28 cellular contexts compared by ENCODE assay signal in genomic region chr5:23823521-23823920, GRCh38.
DNase-seq lines count a peak whose midpoint lies in the region; ATAC-seq, FAIRE-seq and TF ChIP-seq lines count a peak whose summit lies in the region.
"Had no signal": no experiment of that assay in that cellular context is flagged by ENCODE, and none has a peak within 500 bp of the region (broad histone marks: within the 10 kb centered on the region; RNA-seq: fewer than 3 reads in every experiment).

No MANE protein-coding gene starts in this region.

- H4K20me1 ChIP-seq in HepG2 (ENCODE audit: insufficient read depth, low read length) (no peaks in the 10 kb centered on the region), H1 (replicated peaks in 1 of 2; ENCODE audit: control insufficient read depth in 1 of 2, insufficient read depth in 2 of 2, low read length in 2 of 2) (no peaks in the 10 kb centered on the region)
- H4K20me1 ChIP-seq: BLaER1 had no signal

- POLR2A ChIA-PET in HepG2 (lab: Yijun Ruan, JAX): no interaction called here
- POLR2A ChIA-PET in H1 (lab: Charles Lee; ENCODE audit: partially characterized antibody): no interaction called here

- BruUV-seq in HepG2 (replicated peaks; lab: Mats Ljungman, UMichigan): no TSS peak

- intact Hi-C loops in HepG2 (cut with micrococcal nuclease; ENCODE audit: unreplicated experiment) (no loop called here), right lobe of liver (cut with DNase I) (no loop called here), vagina (cut with DNase I) (loop anchor here (5.0 kb wide), 1 partner anchor 1701 kb away; no protein-coding TSS in a partner anchor)

- no peak overlapping the region for H3K23ac ChIP-seq in H1 (ENCODE audit: insufficient read length)

- H2BK5ac ChIP-seq in H1 (ENCODE audit: low read depth, low read length): no peak overlapping the region

- no peak overlapping the region for H3K9ac ChIP-seq in HepG2 (ENCODE audit: insufficient read depth, low read depth, low read length)
- no peak overlapping the region for H3K9ac ChIP-seq in H1 (replicated peaks in 1 of 4; ENCODE audit: extremely low read depth in 1 of 4, low read depth in 3 of 4, low read length in 3 of 4)
- H3K9ac ChIP-seq: BLaER1 had no signal

- no peak overlapping the region for H3K4ac ChIP-seq in H1 (replicated peaks; ENCODE audit: insufficient read length, low read depth, low read length)

- no peaks in the 10 kb centered on the region for H3K36me3 ChIP-seq in HepG2 (replicated peaks in 1 of 2; ENCODE audit: control insufficient read depth in 1 of 2, insufficient read depth in 2 of 2, low read length in 2 of 2)
- H3K36me3 ChIP-seq in right lobe of liver: no peaks in the 10 kb centered on the region
- no peaks in the 10 kb centered on the region for H3K36me3 ChIP-seq in H1 (ENCODE audit: control insufficient read depth in 2 of 4, insufficient read depth in 4 of 4, low read length in 3 of 4)
- H3K36me3 ChIP-seq in vagina: no peaks in the 10 kb centered on the region
- H3K36me3 ChIP-seq: BE2C, BLaER1 had no signal

- no peak for TF ChIP-seq EP300 in HepG2 (IDR thresholded peaks at IDR 0.05; ENCODE audit: low read depth in 2 of 2, low read length in 2 of 2)
- no peak for TF ChIP-seq EP300 in HepG2 (CRISPR knock-in tag; IDR thresholded peaks at IDR 0.05; ENCODE audit: borderline replicate concordance)
- TF ChIP-seq EP300 in H1 (IDR thresholded peaks at IDR 0.05; ENCODE audit: borderline replicate concordance in 1 of 2, low read depth in 2 of 2, low read length in 2 of 2): no peak

- H3K4me2 ChIP-seq in HepG2 (ENCODE audit: low read depth, low read length) (no peak overlapping the region), H1 (ENCODE audit: insufficient read depth in 1 of 2, low read depth in 2 of 2, low read length in 2 of 2) (no peak overlapping the region)
- H3K4me2 ChIP-seq: BLaER1 had no signal

- no peaks in the 10 kb centered on the region; a peak in 1 of 5 replicates for H3K27me3 ChIP-seq in HepG2 (ENCODE audit: control insufficient read depth in 1 of 2, insufficient read depth in 2 of 2, low read length in 2 of 2)
- H3K27me3 ChIP-seq in right lobe of liver: no peaks in the 10 kb centered on the region
- no peaks in the 10 kb centered on the region for H3K27me3 ChIP-seq in H1 (replicated peaks in 1 of 4; ENCODE audit: control insufficient read depth in 3 of 4, extremely low read depth in 1 of 4, insufficient read depth in 3 of 4, low read length in 3 of 4)
- H3K27me3 ChIP-seq in vagina: no peaks in the 10 kb centered on the region
- H3K27me3 ChIP-seq: BE2C, BLaER1 had no signal

- H3K4me3 ChIP-seq in HepG2 (replicated peaks in 1 of 3; ENCODE audit: insufficient read depth in 1 of 3, low read depth in 2 of 3, low read length in 3 of 3): no peak overlapping the region
- H3K4me3 ChIP-seq in right lobe of liver: no peak overlapping the region
- no peak overlapping the region for H3K4me3 ChIP-seq in H1 (ENCODE audit: extremely low read depth in 1 of 4, insufficient read depth in 2 of 4, low read depth in 3 of 4, low read length in 4 of 4)
- H3K4me3 ChIP-seq in vagina: no peak overlapping the region
- H3K4me3 ChIP-seq: BLaER1, GM12878 had no signal

- H3K27ac ChIP-seq in HepG2 (ENCODE audit: extremely low read length, insufficient read depth, low read length): no peak overlapping the region
- H3K27ac ChIP-seq in right lobe of liver: no peak overlapping the region
- no peak overlapping the region for H3K27ac ChIP-seq in H1 (ENCODE audit: low read depth, low read length)
- no peak overlapping the region for H3K27ac ChIP-seq in vagina
- H3K27ac ChIP-seq: BLaER1 had no signal

- H3K18ac ChIP-seq in H1 (ENCODE audit: extremely low read depth, low read length): no peak overlapping the region

- ATAC-seq in HepG2 (no peak), right lobe of liver (no peak)
- ATAC-seq: GM12878 had no signal

- H3K56ac ChIP-seq in H1 (replicated peaks; ENCODE audit: insufficient read length, low read depth, low read length): no peak overlapping the region

- no peak overlapping the region for H4K5ac ChIP-seq in H1 (ENCODE audit: insufficient read length, low read depth, low read length)

- no peak for DNase-seq in HepG2 (ENCODE audit: low spot score)
- no peak for DNase-seq in right lobe of liver
- peak; percentile 91 to 98 for DNase-seq in NCI-H524 (lab: John Stamatoyannopoulos, UW)
- DNase-seq in NCI-H69 (lab: John Stamatoyannopoulos, UW): peak; percentile 9
- DNase-seq in H1 (ENCODE audit: low read depth in 1 of 2, low spot score in 2 of 2): no peak
- DNase-seq in SKM-1 (lab: John Stamatoyannopoulos, UW; ENCODE audit: unreplicated experiment): no peak
- no peak for DNase-seq in vagina (ENCODE audit: extremely low spot score in 2 of 2)
- DNase-seq in T1000 (lab: John Stamatoyannopoulos, UW): no peak
- DNase-seq: 8988T; ACHN; BE2C; C1 segment of cervical spinal cord; CD4-positive, alpha-beta memory T cell; CD4-positive, CD25-positive, alpha-beta regulatory T cell; CD8-positive, alpha-beta memory T cell; COR-L47; DMS 273 treated with DMSO at 0.1 percent for 48 hours; DMS153; DMS53; DMS79; DND-41; EL; GDM1 had no signal

- no peak overlapping the region for H2AK5ac ChIP-seq in H1 (ENCODE audit: low read depth, low read length)

- in situ Hi-C loops in HepG2 (cut with HindIII; ENCODE audit: extremely low pct_ligation_motif_present, low pct_unique_long_range_greater_than_20kb): no loop called here

- 10% methylated on average over 7 of the region's 8 CpGs for WGBS in HepG2 (ENCODE audit: low lambda C conversion rate)
- 65% methylated on average over 7 of the region's 8 CpGs for WGBS in right lobe of liver (ENCODE audit: insufficient coverage, low coverage, low lambda C conversion rate, missing lambda C conversion rate)
- WGBS in H1 (ENCODE audit: extremely low coverage in 1 of 2, insufficient coverage in 1 of 2, insufficient read length in 1 of 2, insufficient replicate concordance in 2 of 2, low coverage in 1 of 2, low lambda C conversion rate in 2 of 2, missing lambda C conversion rate in 1 of 2), 2 experiments: 90% methylated on average over 8 of the region's 8 CpGs; no CpG with 5 or more reads in 1 of the 2 experiments

- H4K8ac ChIP-seq in H1 (ENCODE audit: extremely low read depth, insufficient read depth, low read length): no peak overlapping the region

- H3K14ac ChIP-seq in H1 (ENCODE audit: insufficient read length): no peak overlapping the region

- TF ChIP-seq RAD21 in HepG2 (CRISPR knock-in tag; IDR thresholded peaks at IDR 0.05) (no peak), H1 (IDR thresholded peaks at IDR 0.05 in 1 of 2, conservative IDR thresholded peaks at IDR 0.05 in 1 of 2; ENCODE audit: low read depth in 2 of 2, low read length in 2 of 2) (no peak)

- no peak for FAIRE-seq in HepG2 (lab: Jason Lieb, UNC)
- no peak for FAIRE-seq in H1 (lab: Jason Lieb, UNC)
- FAIRE-seq: A204.1, GM12878, GM12892, GM18507 had no signal

- no peaks in the 10 kb centered on the region for H3K4me1 ChIP-seq in HepG2 (ENCODE audit: insufficient read depth, low read length)
- no peaks in the 10 kb centered on the region for H3K4me1 ChIP-seq in right lobe of liver
- no peaks in the 10 kb centered on the region for H3K4me1 ChIP-seq in H1 (replicated peaks in 1 of 4; ENCODE audit: control insufficient read depth in 3 of 4, insufficient read depth in 4 of 4, low read length in 3 of 4)
- no peaks in the 10 kb centered on the region for H3K4me1 ChIP-seq in vagina
- H3K4me1 ChIP-seq: BE2C had no signal

- H4K91ac ChIP-seq in H1 (replicated peaks; ENCODE audit: insufficient read length, low read length): no peak overlapping the region

- H2BK15ac ChIP-seq in H1 (ENCODE audit: low read length): no peak overlapping the region

- TF ChIP-seq CTCF in HepG2 (CRISPR knock-in tag; IDR thresholded peaks at IDR 0.05) (no peak), right lobe of liver (IDR thresholded peaks at IDR 0.05) (no peak), H1 (IDR thresholded peaks at IDR 0.05; ENCODE audit: control extremely low read depth in 1 of 3, insufficient read depth in 1 of 3, low read depth in 1 of 3, low read length in 3 of 3) (no peak), vagina (IDR thresholded peaks at IDR 0.05) (no peak)

- H2BK12ac ChIP-seq in H1 (ENCODE audit: low read depth, low read length): no peak overlapping the region

- no peaks in the 10 kb centered on the region for H3K23me2 ChIP-seq in H1 (ENCODE audit: low read depth, low read length)

- H2BK120ac ChIP-seq in H1 (replicated peaks; ENCODE audit: low read depth, low read length): no peak overlapping the region

- CTCF ChIA-PET in HepG2 (lab: Yijun Ruan, JAX; ENCODE audit: low intra/inter-chr PET ratio, low total read pairs) (no interaction called here), H1 (lab: Charles Lee; ENCODE audit: partially characterized antibody) (interaction anchor here (0.7 to 1.5 kb wide), 3 partner anchors 11 to 153 kb away, joined by 3 to 5 read pairs (median 3); no protein-coding TSS in a partner anchor)

- H3K9me3 ChIP-seq in HepG2 (ENCODE audit: low read length) (0 out of 2 replicates have a peak, but pooled peaks cover 4% of the 10 kb centered on the region), right lobe of liver (no peaks in the 10 kb centered on the region), H1 (ENCODE audit: insufficient read depth in 2 of 2, low read depth in 1 of 2, low read length in 1 of 2) (no peaks in the 10 kb centered on the region), vagina (no peaks in the 10 kb centered on the region)
- H3K9me3 ChIP-seq: BE2C, BLaER1 had no signal

- H2AFZ ChIP-seq in HepG2 (ENCODE audit: low read length) (no peak overlapping the region), H1 (ENCODE audit: low read length) (peak overlapping the region; percentile 20; the same call in 1 of the 2 replicates)

- TF ChIP-seq POLR2A in HepG2 (IDR thresholded peaks at IDR 0.05; ENCODE audit: insufficient read depth in 1 of 2, low read depth in 2 of 2, low read length in 2 of 2) (no peak), right lobe of liver (IDR thresholded peaks at IDR 0.05) (no peak), H1 (IDR thresholded peaks at IDR 0.05; ENCODE audit: control extremely low read depth in 1 of 2, low read depth in 2 of 2, low read length in 2 of 2) (no peak), vagina (IDR thresholded peaks at IDR 0.05) (no peak)

- H3K79me2 ChIP-seq in HepG2 (ENCODE audit: insufficient read depth, low read length): no peaks in the 10 kb centered on the region
- H3K79me2 ChIP-seq in H1 (ENCODE audit: control insufficient read depth in 1 of 2, insufficient read depth in 2 of 2, low read length in 2 of 2): no peaks in the 10 kb centered on the region

- no peaks in the 10 kb centered on the region for H3K79me1 ChIP-seq in H1 (ENCODE audit: low read depth, low read length)

- no peak overlapping the region for H2BK20ac ChIP-seq in H1 (ENCODE audit: low read length)

Comparison
In these comparisons a context has a peak if more than half of its experiments do, and no peak if none do; other contexts are left out.
1. DNase-seq: peak in NCI-H524 (2 of 2) and NCI-H69 (single experiment); none in HepG2 (single experiment), right lobe of liver (0 of 3), H1 (0 of 2), SKM-1 (single experiment), vagina (0 of 2) and T1000 (single experiment).